19 cellular contexts compared by ENCODE assay signal in genomic region chr3:131221731-131222130, GRCh38.
DNase-seq lines count a peak whose midpoint lies in the region; ATAC-seq and TF ChIP-seq lines count a peak whose summit lies in the region.
"Had no signal": no experiment of that assay in that cellular context is flagged by ENCODE, and none has a peak within 500 bp of the region (broad histone marks: within the 10 kb centered on the region; RNA-seq: fewer than 3 reads in every experiment).

No MANE protein-coding gene starts in this region.

- ATAC-seq in left colon, result no peak
- ATAC-seq: left ventricle myocardium superior; naive thymus-derived CD4-positive, alpha-beta T cell; psoas muscle had no signal

- H3K4me3 ChIP-seq in adipocyte (ENCODE audit: low read length), result no peak overlapping the region
- H3K4me3 ChIP-seq in fibroblast of pulmonary artery (replicated peaks; ENCODE audit: low read depth, low read length), result no peak overlapping the region
- H3K4me3 ChIP-seq: esophagus squamous epithelium, PC-9, psoas muscle had no signal

- TF ChIP-seq CTCF in fibroblast of pulmonary artery (IDR thresholded peaks at IDR 0.05; ENCODE audit: low read length, missing control alignments), result no peak

- intact Hi-C loops in left colon (cut with DNase I, micrococcal nuclease), result no loop called here

- DNase-seq in GM03348 (ENCODE audit: low spot score) (peak; percentile 63), adipocyte (ENCODE audit: low read depth) (peak; percentile 64), fibroblast of pulmonary artery (ENCODE audit: low read depth) (peak; percentile 58), smooth muscle cell of the brain vasculature (ENCODE audit: low read depth, low spot score) (peak; percentile 9), mucosa of gallbladder (ENCODE audit: low spot score) (no peak), left colon (no peak)
- DNase-seq in activated CD4-positive, alpha-beta T cell treated with anti-CD3 and anti-CD28 coated beads for 48 hours, result no peak
- DNase-seq: activated CD8-positive, alpha-beta memory T cell treated with anti-CD3 and anti-CD28 coated beads for 24 hours; CD4-positive, CD25-positive, alpha-beta regulatory T cell; esophagus squamous epithelium; H9; left ventricle myocardium superior; MM.1S; naive thymus-derived CD4-positive, alpha-beta T cell; NCI-H1930; NCI-H526 treated with DMSO at 0.1 percent for 48 hours; PC-9; psoas muscle; WERI-Rb-1 had no signal

- H3K4me1 ChIP-seq in adipocyte (ENCODE audit: control insufficient read depth, insufficient read depth, low read length), result peaks cover 31% of the 10 kb centered on the region
- H3K4me1 ChIP-seq: psoas muscle had no signal

- peak overlapping the region; percentile 2 for H3K9ac ChIP-seq in adipocyte (ENCODE audit: low read length)

- no peaks in the 10 kb centered on the region for H3K27me3 ChIP-seq in adipocyte (replicated peaks; ENCODE audit: control insufficient read depth, insufficient read depth, low read length)
- H3K27me3 ChIP-seq: esophagus squamous epithelium had no signal

- no peaks in the 10 kb centered on the region for H3K9me3 ChIP-seq in adipocyte (ENCODE audit: control insufficient read depth, low read length)
- H3K9me3 ChIP-seq: esophagus squamous epithelium, psoas muscle had no signal

- no peaks in the 10 kb centered on the region for H3K36me3 ChIP-seq in adipocyte (ENCODE audit: control insufficient read depth, insufficient read depth, low read length, severe bottlenecking)
- H3K36me3 ChIP-seq: esophagus squamous epithelium, WERI-Rb-1 had no signal

Comparison
In these comparisons a context has a peak if more than half of its experiments do, and no peak if none do; other contexts are left out.
1. DNase-seq: peak in GM03348 (single experiment), adipocyte (single experiment), fibroblast of pulmonary artery (single experiment) and smooth muscle cell of the brain vasculature (single experiment); none in activated CD4-positive, alpha-beta T cell treated with anti-CD3 and anti-CD28 coated beads for 48 hours (single experiment), mucosa of gallbladder (single experiment) and left colon (0 of 2).